1 cellular context compared by ENCODE assay signal in genomic region chr14:96917442-96917963, GRCh38.
TF ChIP-seq lines count a peak whose summit lies in the region.

No MANE protein-coding gene starts in this region.

TF ChIP-seq in HepG2, 621 proteins besides CTCF, POLR2A, EP300 and RAD21 (continued from another document):
- TF ChIP-seq SRSF1 (optimal IDR thresholded peaks at IDR 0.05; ENCODE audit: low read depth, low read length), result no peak
- no peak for TF ChIP-seq ZBTB39 (CRISPR knock-in tag; IDR thresholded peaks at IDR 0.05)
- TF ChIP-seq POGK (CRISPR knock-in tag; conservative IDR thresholded peaks at IDR 0.05), result no peak
- TF ChIP-seq PHF20 (CRISPR knock-in tag; IDR thresholded peaks at IDR 0.05), result no peak
- no peak for TF ChIP-seq HOXA3 (CRISPR knock-in tag; IDR thresholded peaks at IDR 0.05)
- no peak for TF ChIP-seq NCOA1 (CRISPR knock-in tag; IDR thresholded peaks at IDR 0.05)
- no peak for TF ChIP-seq ZBTB26 (CRISPR knock-in tag; IDR thresholded peaks at IDR 0.05; ENCODE audit: borderline replicate concordance)
- TF ChIP-seq ZNF614 (CRISPR knock-in tag; IDR thresholded peaks at IDR 0.05; ENCODE audit: borderline replicate concordance), result no peak
